In the genomic region with DNA sequence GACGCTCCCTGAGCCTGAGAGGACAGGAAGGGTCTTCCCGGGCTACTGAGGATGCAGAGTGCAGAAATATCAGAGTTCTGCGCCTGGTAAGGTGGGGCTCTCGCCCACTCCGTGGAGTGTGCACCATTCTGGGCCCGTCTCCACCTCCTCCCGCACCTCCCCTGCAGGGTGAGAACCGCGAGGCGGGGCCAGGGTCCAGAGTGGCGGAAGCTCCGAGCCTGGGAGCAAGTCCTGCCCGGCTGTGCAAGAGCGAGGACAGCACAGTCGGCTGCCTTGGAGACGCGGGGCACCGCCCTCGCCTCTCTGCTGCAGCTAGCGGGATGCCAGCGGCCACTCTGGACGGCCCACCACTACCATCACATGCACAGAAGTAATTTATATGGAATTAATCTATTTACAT, we compare ENCODE assay signal across 19 cellular contexts.
DNase-seq lines count a peak whose midpoint lies in the region; ATAC-seq and TF ChIP-seq lines count a peak whose summit lies in the region.
"Had no signal": no experiment of that assay in that cellular context is flagged by ENCODE, and none has a peak within 500 bp of the region (broad histone marks: within the 10 kb centered on the region; RNA-seq: fewer than 3 reads in every experiment).

No MANE protein-coding gene starts in this region.

- intact Hi-C loops in left ventricle myocardium superior (cut with micrococcal nuclease) (no loop called here), cardiac septum (cut with DNase I) (no loop called here), posterior vena cava (cut with DNase I) (no loop called here)

- CTCF ChIA-PET in activated naive CD4-positive, alpha-beta T cell treated with anti-CD3 and anti-CD28 coated beads, Interleukin-2, amount 10 ng/mL, durations not matched to agents 7 days and 5 days (lab: Charles Lee), result no interaction called here

- no peaks in the 10 kb centered on the region for H3K9me3 Mint-ChIP-seq in glutamatergic neuron (ENCODE audit: unreplicated experiment)
- H3K9me3 Mint-ChIP-seq in activated naive CD4-positive, alpha-beta T cell treated with anti-CD3 and anti-CD28 coated beads, Interleukin-2, amount 10 ng/mL, durations not matched to agents 7 days and 5 days, result peaks cover 2% of the 10 kb centered on the region

- DNase-seq in left ventricle myocardium superior, result peak; percentile 21
- no peak for DNase-seq in cardiac septum (ENCODE audit: low spot score)
- DNase-seq in glutamatergic neuron, result peak; percentile 7
- peak; percentile 80 for DNase-seq in posterior vena cava (ENCODE audit: low spot score)
- DNase-seq in activated naive CD4-positive, alpha-beta T cell treated with anti-CD3 and anti-CD28 coated beads, Interleukin-2, amount 10 ng/mL, durations not matched to agents 7 days and 5 days, result no peak
- no peak for DNase-seq in T-helper 9 cell
- DNase-seq in SIG-M5 treated with dmso at 0.1 percent for 504 hours (lab: John Stamatoyannopoulos, UW; ENCODE audit: unreplicated experiment), result no peak
- DNase-seq: CD4-positive, alpha-beta T cell; DMS53; KG1; NCI-H187; NCI-H2081 treated with DMSO at 0.1 percent for 48 hours; NCI-H2171; NCI-H226; NCI-H510A; NCI-H69; SHP77 had no signal

- no peaks in the 10 kb centered on the region for H3K36me3 Mint-ChIP-seq in glutamatergic neuron (ENCODE audit: unreplicated experiment)
- no peaks in the 10 kb centered on the region for H3K36me3 Mint-ChIP-seq in activated naive CD4-positive, alpha-beta T cell treated with anti-CD3 and anti-CD28 coated beads, Interleukin-2, amount 10 ng/mL, durations not matched to agents 7 days and 5 days

- H3K27me3 Mint-ChIP-seq in glutamatergic neuron (ENCODE audit: unreplicated experiment), result no peaks in the 10 kb centered on the region
- H3K27me3 Mint-ChIP-seq in activated naive CD4-positive, alpha-beta T cell treated with anti-CD3 and anti-CD28 coated beads, Interleukin-2, amount 10 ng/mL, durations not matched to agents 7 days and 5 days, result no peaks in the 10 kb centered on the region
- H3K27me3 Mint-ChIP-seq: CD4-positive, alpha-beta T cell had no signal

- ATAC-seq in left ventricle myocardium superior, result no peak
- ATAC-seq: HCT116, Panc1 had no signal

- H3K4me1 Mint-ChIP-seq in glutamatergic neuron (ENCODE audit: low read depth, unreplicated experiment), result no peaks in the 10 kb centered on the region
- H3K4me1 Mint-ChIP-seq in activated naive CD4-positive, alpha-beta T cell treated with anti-CD3 and anti-CD28 coated beads, Interleukin-2, amount 10 ng/mL, durations not matched to agents 7 days and 5 days, result no peaks in the 10 kb centered on the region

- no peak overlapping the region for H3K4me3 Mint-ChIP-seq in glutamatergic neuron (ENCODE audit: unreplicated experiment)
- no peak overlapping the region for H3K4me3 Mint-ChIP-seq in activated naive CD4-positive, alpha-beta T cell treated with anti-CD3 and anti-CD28 coated beads, Interleukin-2, amount 10 ng/mL, durations not matched to agents 7 days and 5 days
- H3K4me3 Mint-ChIP-seq: CD4-positive, alpha-beta T cell had no signal

- H3K27ac Mint-ChIP-seq in glutamatergic neuron (ENCODE audit: unreplicated experiment), result no peak overlapping the region
- no peak overlapping the region for H3K27ac Mint-ChIP-seq in activated naive CD4-positive, alpha-beta T cell treated with anti-CD3 and anti-CD28 coated beads, Interleukin-2, amount 10 ng/mL, durations not matched to agents 7 days and 5 days
- H3K27ac Mint-ChIP-seq: CD4-positive, alpha-beta T cell had no signal

- TF ChIP-seq CTCF in glutamatergic neuron (IDR thresholded peaks at IDR 0.05; ENCODE audit: partially characterized antibody, unreplicated experiment), result no peak

Comparison
In these comparisons a context has a peak if more than half of its experiments do, and no peak if none do; other contexts are left out.
1. DNase-seq: peak in left ventricle myocardium superior (single experiment), glutamatergic neuron (single experiment) and posterior vena cava (single experiment); none in cardiac septum (single experiment), activated naive CD4-positive, alpha-beta T cell treated with anti-CD3 and anti-CD28 coated beads, Interleukin-2, amount 10 ng/mL, durations not matched to agents 7 days and 5 days (single experiment), T-helper 9 cell (single experiment) and SIG-M5 treated with dmso at 0.1 percent for 504 hours (single experiment).